Comparison of ENCODE assay signal across 20 cellular contexts in the genomic region with DNA sequence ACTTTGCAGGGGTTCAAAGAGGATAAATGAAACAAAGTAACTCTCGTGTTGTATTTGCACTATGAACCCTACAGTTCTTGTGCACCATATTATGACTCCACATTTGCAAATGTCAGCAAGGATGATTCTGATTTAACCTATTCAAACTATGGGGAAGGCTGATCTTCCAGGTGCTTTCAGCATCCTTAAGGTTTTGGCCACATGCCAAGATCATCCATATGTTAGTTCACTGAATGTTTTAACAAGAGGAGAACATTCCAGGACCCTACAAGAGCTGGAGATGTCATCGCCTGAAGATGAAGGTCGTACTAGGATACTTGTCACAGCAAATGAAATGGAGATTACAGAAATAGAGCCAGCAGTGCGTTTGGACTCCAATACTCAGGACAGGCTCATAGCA.
DNase-seq lines count a peak whose midpoint lies in the region; ATAC-seq, FAIRE-seq and TF ChIP-seq lines count a peak whose summit lies in the region.
"Had no signal": no experiment of that assay in that cellular context is flagged by ENCODE, and none has a peak within 500 bp of the region (broad histone marks: within the 10 kb centered on the region; RNA-seq: fewer than 3 reads in every experiment).

No MANE protein-coding gene starts in this region.

- no TSS peak for BruUV-seq in K562 (replicated peaks; lab: Mats Ljungman, UMichigan)

- H2AFZ ChIP-seq in K562 (ENCODE audit: low read depth, low read length) = no peak overlapping the region
- H2AFZ ChIP-seq: GM23248 had no signal

- in situ Hi-C loops in K562 (cut with MboI) = no loop called here

- H3K27ac ChIP-seq in HEK293 (ENCODE audit: extremely low read depth, low read depth, low read length) (no peak overlapping the region), K562 (ENCODE audit: extremely low read depth, low read depth, low read length) (no peak overlapping the region), RWPE1 (no peak overlapping the region)
- H3K27ac ChIP-seq: 22Rv1; A549; BLaER1 treated with 17β-estradiol and CSF1 and Interleukin-3, amounts not matched to agents 10 nM and 100 nM; GM23248 had no signal

- CTCF ChIA-PET in HEK293 (lab: Yijun Ruan, JAX) (interaction anchor here (0.7 to 1.0 kb wide), 3 partner anchors 9 to 202 kb away, joined by 3 read pairs; no protein-coding TSS in a partner anchor), K562 (lab: Yijun Ruan, JAX; ENCODE audit: low intra/inter-chr PET ratio) (no interaction called here), RWPE1 (lab: Yijun Ruan, JAX) (no interaction called here)

- no peak overlapping the region for H3K9ac ChIP-seq in K562 (ENCODE audit: insufficient read depth in 1 of 2, low read depth in 2 of 2, low read length in 2 of 2)
- H3K9ac ChIP-seq: BLaER1 treated with 17β-estradiol and CSF1 and Interleukin-3, amounts not matched to agents 10 nM and 100 nM; GM23248 had no signal

- WGBS in K562 (ENCODE audit: insufficient coverage, low coverage, missing lambda C conversion rate) = 0% methylated on average over 4 of the region's 4 CpGs

- H3K9me1 ChIP-seq in K562 (ENCODE audit: control insufficient read depth, insufficient read depth, low read length) = no peaks in the 10 kb centered on the region

- H3K9me3 ChIP-seq in HEK293 (ENCODE audit: control insufficient read depth, insufficient read depth, low read depth, low read length) = no peaks in the 10 kb centered on the region
- H3K9me3 ChIP-seq in K562 (replicated peaks; ENCODE audit: control insufficient read depth, insufficient read depth, low read depth, low read length) = no peaks in the 10 kb centered on the region
- H3K9me3 ChIP-seq: HAP-1 had no signal

- H3K79me2 ChIP-seq in K562 (ENCODE audit: control insufficient read depth, insufficient read depth, low read length) = no peaks in the 10 kb centered on the region

- TF ChIP-seq CTCF in HEK293 (tag by site-specific recombination; IDR thresholded peaks at IDR 0.05) (no peak), K562 (IDR thresholded peaks at IDR 0.05 in 2 of 3, conservative IDR thresholded peaks at IDR 0.05 in 1 of 3; ENCODE audit: insufficient read depth in 2 of 3, low read depth in 1 of 3, low read length in 3 of 3) (no peak), RWPE1 (conservative IDR thresholded peaks at IDR 0.05; ENCODE audit: low read depth) (no peak)

- intact Hi-C loops in K562 (cut with micrococcal nuclease) = no loop called here

- H3K36me3 ChIP-seq in HEK293 (ENCODE audit: control insufficient read depth in 2 of 2, insufficient read depth in 1 of 2, low read length in 2 of 2) (no peaks in the 10 kb centered on the region), K562 (ENCODE audit: control insufficient read depth, insufficient read depth, low read length) (no peaks in the 10 kb centered on the region)
- H3K36me3 ChIP-seq: BLaER1 treated with 17β-estradiol and CSF1 and Interleukin-3, amounts not matched to agents 10 nM and 100 nM; HAP-1 had no signal

- DNase-seq in DMS 273 (lab: John Stamatoyannopoulos, UW; ENCODE audit: unreplicated experiment) = peak; percentile 30
- no peak for DNase-seq in DMS 273 treated with DMSO at 0.1 percent for 48 hours (lab: John Stamatoyannopoulos, UW)
- peak; percentile 36 for DNase-seq in NCI-H2171 treated with DMSO at 0.1 percent for 48 hours (lab: John Stamatoyannopoulos, UW)
- no peak for DNase-seq in K562 (ENCODE audit: extremely low read depth in 1 of 4, low spot score in 3 of 4)
- no peak for DNase-seq in iPS-NIHi11 (ENCODE audit: low spot score)
- DNase-seq in RWPE1 (ENCODE audit: low spot score) = no peak
- DNase-seq: CD4-positive, CD25-positive, alpha-beta regulatory T cell; CD8-positive, alpha-beta memory T cell; COR-L47; DMS153; DMS79; GDM1; GM23248 had no signal

- H3K27me3 ChIP-seq in K562 (ENCODE audit: control insufficient read depth in 2 of 2, insufficient read depth in 2 of 2, low read length in 2 of 2) = peaks cover 0 to 5% of the 10 kb centered on the region in 2 experiments; a peak in 1 of 5 replicates
- H3K27me3 ChIP-seq: BLaER1 treated with 17β-estradiol and CSF1 and Interleukin-3, amounts not matched to agents 10 nM and 100 nM had no signal

- TF ChIP-seq EP300 in K562 (IDR thresholded peaks at IDR 0.05; ENCODE audit: low read length) = no peak

- FAIRE-seq in K562 (lab: Jason Lieb, UNC) = no peak
- FAIRE-seq: A549, GM12892, GM18507 had no signal

- no peak overlapping the region for H3K4me2 ChIP-seq in K562 (ENCODE audit: insufficient read depth, low read length)
- H3K4me2 ChIP-seq: A549; BLaER1 treated with 17β-estradiol and CSF1 and Interleukin-3, amounts not matched to agents 10 nM and 100 nM had no signal

- POLR2A ChIA-PET in HEK293 (lab: Yijun Ruan, JAX) (no interaction called here), K562 (lab: Yijun Ruan, JAX) (no interaction called here), RWPE1 (lab: Yijun Ruan, JAX; ENCODE audit: low non-redundant PET) (no interaction called here)

- no peaks in the 10 kb centered on the region for H4K20me1 ChIP-seq in K562 (replicated peaks; ENCODE audit: control insufficient read depth, insufficient read depth, low read length)
- H4K20me1 ChIP-seq: BLaER1 treated with 17β-estradiol and CSF1 and Interleukin-3, amounts not matched to agents 10 nM and 100 nM had no signal

- TF ChIP-seq POLR2A in K562 (conservative IDR thresholded peaks at IDR 0.05) = no peak

- H3K4me1 ChIP-seq in HEK293 (ENCODE audit: control insufficient read depth, insufficient read depth, low read length) = no peaks in the 10 kb centered on the region
- no peaks in the 10 kb centered on the region for H3K4me1 ChIP-seq in K562 (replicated peaks in 1 of 2; ENCODE audit: control insufficient read depth in 2 of 2, insufficient read depth in 2 of 2, low read length in 2 of 2)
- H3K4me1 ChIP-seq: A549; BLaER1 treated with 17β-estradiol and CSF1 and Interleukin-3, amounts not matched to agents 10 nM and 100 nM; HAP-1 had no signal

- TF ChIP-seq RAD21 in K562 (CRISPR knock-in tag; conservative IDR thresholded peaks at IDR 0.05 in 1 of 2, IDR thresholded peaks at IDR 0.05 in 1 of 2) = no peak

- no peak for ATAC-seq in K562
- ATAC-seq: A549 had no signal

- no peak overlapping the region for H3K4me3 ChIP-seq in HEK293 (ENCODE audit: low read depth, low read length)
- H3K4me3 ChIP-seq in K562 = no peak overlapping the region
- H3K4me3 ChIP-seq: A549; BLaER1 treated with 17β-estradiol and CSF1 and Interleukin-3, amounts not matched to agents 10 nM and 100 nM; GM23248; HAP-1 had no signal

TF ChIP-seq in HEK293, 187 proteins besides CTCF, POLR2A, EP300 and RAD21:
- TF ChIP-seq ZNF350 (tag by site-specific recombination; IDR thresholded peaks at IDR 0.05) (0 out of 2 replicates have a peak, but pooled peaks have one; percentile 15), KLF10 (tag by site-specific recombination; IDR thresholded peaks at IDR 0.05) (no peak), ZNF792 (tag by site-specific recombination; IDR thresholded peaks at IDR 0.05) (no peak)

TF ChIP-seq in K562, 482 proteins besides CTCF, POLR2A, EP300 and RAD21:
- no peak for TF ChIP-seq KLF1 (tag; IDR thresholded peaks at IDR 0.05)
- TF ChIP-seq NFIC (IDR thresholded peaks at IDR 0.05) = peak; percentile 87
- peak; percentile 77 for TF ChIP-seq NFIX (CRISPR knock-in tag; IDR thresholded peaks at IDR 0.05; ENCODE audit: low read depth)
TF ChIP-seq in K562: peak in this region for 2.

Comparison
In these comparisons a context has a peak if more than half of its experiments do, and no peak if none do; other contexts are left out.
1. DNase-seq: peak in DMS 273 (single experiment) and NCI-H2171 treated with DMSO at 0.1 percent for 48 hours (single experiment); none in DMS 273 treated with DMSO at 0.1 percent for 48 hours (single experiment), K562 (0 of 4), iPS-NIHi11 (single experiment) and RWPE1 (single experiment).